In the genomic region with DNA sequence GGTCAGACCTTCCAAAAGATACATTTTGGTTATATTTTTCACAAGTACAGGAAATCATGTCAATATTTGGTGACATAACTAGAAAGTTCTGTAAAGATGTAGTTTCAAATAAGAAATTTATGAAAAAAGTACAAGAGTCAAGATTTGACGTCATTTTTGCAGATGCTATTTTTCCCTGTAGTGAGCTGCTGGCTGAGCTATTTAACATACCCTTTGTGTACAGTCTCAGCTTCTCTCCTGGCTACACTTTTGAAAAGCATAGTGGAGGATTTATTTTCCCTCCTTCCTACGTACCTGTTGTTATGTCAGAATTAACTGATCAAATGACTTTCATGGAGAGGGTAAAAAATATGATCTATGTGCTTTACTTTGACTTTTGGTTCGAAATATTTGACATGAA, we compare ENCODE assay signal across 18 cellular contexts. TPM values are rescaled to one million over a fixed set of nuclear protein-coding genes. Genes with fewer than 3 reads are reported as not detected.
A peak's percentile ranks its signal among the peaks of the same experiment; 100 is the strongest.
DNase-seq lines count a peak whose midpoint lies in the region; ATAC-seq and TF ChIP-seq lines count a peak whose summit lies in the region.
"Had no signal": no experiment of that assay in that cellular context is flagged by ENCODE, and none has a peak within 500 bp of the region (broad histone marks: within the 10 kb centered on the region; RNA-seq: fewer than 3 reads in every experiment).

No MANE protein-coding gene starts in this region.

- DNase-seq in PC-3 (no peak), GM13976 (ENCODE audit: low spot score) (no peak), natural killer cell (no peak), kidney tubule cell (ENCODE audit: low spot score) (no peak)
- DNase-seq in activated CD4-positive, alpha-beta T cell treated with anti-CD3 and anti-CD28 coated beads, Interleukin-2, amount 10 ng/mL, durations not matched to agents 7 days and 5 days, result no peak
- DNase-seq: GF-D8, KBM-7, NCI-H1105 treated with DMSO at 0.1 percent for 48 hours, NCI-H1694, NCI-H510A, NCI-H748 treated with DMSO at 0.1 percent for 48 hours, RPMI8226, SIG-M5 had no signal

- TF ChIP-seq CTCF in PC-3 (conservative IDR thresholded peaks at IDR 0.05; ENCODE audit: low read depth, low read length) (no peak), GM13976 (IDR thresholded peaks at IDR 0.05; ENCODE audit: borderline replicate concordance, control extremely low read depth, extremely low read depth, insufficient read depth, missing control alignments) (no peak), natural killer cell (IDR thresholded peaks at IDR 0.05) (no peak)

- H3K9ac ChIP-seq in PC-3 (ENCODE audit: low read length) (no peak overlapping the region), duodenal mucosa (ENCODE audit: low read depth in 1 of 2, low read length in 2 of 2) (no peak overlapping the region), mucosa of rectum (ENCODE audit: low read depth in 1 of 2, low read length in 2 of 2) (no peak overlapping the region)

- in situ Hi-C loops in GM13976 (cut with MboI; ENCODE audit: low sequenced_read_pairs, unreplicated experiment), result no loop called here

- H3K9me3 Mint-ChIP-seq in activated CD4-positive, alpha-beta T cell treated with anti-CD3 and anti-CD28 coated beads, Interleukin-2, amount 10 ng/mL, durations not matched to agents 7 days and 5 days, result no peaks in the 10 kb centered on the region
- peaks cover 6 to 7% of the 10 kb centered on the region in 2 donors for H3K9me3 Mint-ChIP-seq in natural killer cell

- H2AFZ ChIP-seq in PC-3 (ENCODE audit: low read length), result no peak overlapping the region

- H3K36me3 ChIP-seq in PC-3 (ENCODE audit: low read depth, low read length) (no peaks in the 10 kb centered on the region), duodenal mucosa (ENCODE audit: control insufficient read depth in 1 of 2, insufficient read depth in 2 of 2, low read length in 2 of 2) (no peaks in the 10 kb centered on the region), mucosa of rectum (ENCODE audit: control insufficient read depth in 2 of 2, insufficient read depth in 2 of 2, low read length in 2 of 2) (no peaks in the 10 kb centered on the region)

- H3K4me2 ChIP-seq in PC-3 (ENCODE audit: low read length), result no peak overlapping the region

- no peaks in the 10 kb centered on the region for H3K9me2 ChIP-seq in PC-3 (replicated peaks; ENCODE audit: low read length)

- no peak overlapping the region for H3K27ac Mint-ChIP-seq in activated CD4-positive, alpha-beta T cell treated with anti-CD3 and anti-CD28 coated beads, Interleukin-2, amount 10 ng/mL, durations not matched to agents 7 days and 5 days
- no peak overlapping the region for H3K27ac Mint-ChIP-seq in natural killer cell
- H3K27ac Mint-ChIP-seq: CD14-positive monocyte had no signal

- H3K4me3 ChIP-seq in PC-3 (ENCODE audit: low read length) (no peak overlapping the region), duodenal mucosa (ENCODE audit: low read depth in 1 of 2, low read length in 2 of 2) (peak overlapping the region; percentile 5 to 32), mucosa of rectum (ENCODE audit: low read length in 2 of 2) (peak overlapping the region in 1 of 2 donors; percentile 0)
- H3K4me3 ChIP-seq: GM12878 had no signal

- H3K27me3 ChIP-seq in PC-3 (ENCODE audit: low read length) (no peaks in the 10 kb centered on the region), duodenal mucosa (ENCODE audit: control insufficient read depth in 1 of 2, insufficient read depth in 2 of 2, low read length in 2 of 2) (no peaks in the 10 kb centered on the region), mucosa of rectum (ENCODE audit: control insufficient read depth in 2 of 2, insufficient read depth in 2 of 2, low read length in 2 of 2) (no peaks in the 10 kb centered on the region)

- peaks cover 16% of the 10 kb centered on the region for H3F3A ChIP-seq in PC-3 (ENCODE audit: low read length, unreplicated experiment)

- CTCF ChIA-PET in PC-3 (lab: Charles Lee), result interaction anchor here (0.6 kb wide), 1 partner anchor 200 kb away, joined by 3 read pairs; no protein-coding TSS in a partner anchor
- CTCF ChIA-PET in activated CD4-positive, alpha-beta T cell treated with anti-CD3 and anti-CD28 coated beads, Interleukin-2, amount 10 ng/mL, durations not matched to agents 7 days and 5 days (lab: Charles Lee), result no interaction called here

- no peaks in the 10 kb centered on the region for H3K4me1 Mint-ChIP-seq in activated CD4-positive, alpha-beta T cell treated with anti-CD3 and anti-CD28 coated beads, Interleukin-2, amount 10 ng/mL, durations not matched to agents 7 days and 5 days
- H3K4me1 Mint-ChIP-seq in natural killer cell, result no peaks in the 10 kb centered on the region

- BruUV-seq in PC-3 (replicated peaks; lab: Mats Ljungman, UMichigan), result no TSS peak

- H3K27ac ChIP-seq in PC-3 (ENCODE audit: low read length) (peak overlapping the region; percentile 85), duodenal mucosa (ENCODE audit: low read depth, low read length) (no peak overlapping the region), mucosa of rectum (ENCODE audit: low read depth in 2 of 2, low read length in 2 of 2) (peak overlapping the region; percentile 2 to 25)

- no peaks in the 10 kb centered on the region for H3K27me3 Mint-ChIP-seq in activated CD4-positive, alpha-beta T cell treated with anti-CD3 and anti-CD28 coated beads, Interleukin-2, amount 10 ng/mL, durations not matched to agents 7 days and 5 days
- no peaks in the 10 kb centered on the region for H3K27me3 Mint-ChIP-seq in natural killer cell (ENCODE audit: low read depth in 2 of 2)

- ATAC-seq in PC-3, result no peak
- ATAC-seq in natural killer cell, result no peak
- ATAC-seq: GM12878 had no signal

- H3K36me3 Mint-ChIP-seq in activated CD4-positive, alpha-beta T cell treated with anti-CD3 and anti-CD28 coated beads, Interleukin-2, amount 10 ng/mL, durations not matched to agents 7 days and 5 days (ENCODE audit: low read depth), result no peaks in the 10 kb centered on the region
- H3K36me3 Mint-ChIP-seq in natural killer cell, result no peaks in the 10 kb centered on the region
- H3K36me3 Mint-ChIP-seq: CD14-positive monocyte had no signal

- H3K4me1 ChIP-seq in PC-3 (ENCODE audit: insufficient read depth, low read length) (peaks cover 55% of the 10 kb centered on the region), duodenal mucosa (ENCODE audit: control insufficient read depth in 1 of 2, insufficient read depth in 2 of 2, low read length in 2 of 2) (peaks cover 3 to 5% of the 10 kb centered on the region in 2 donors), mucosa of rectum (ENCODE audit: control insufficient read depth in 2 of 2, insufficient read depth in 2 of 2, low read length in 2 of 2) (peaks cover 0 to 6% of the 10 kb centered on the region in 2 donors)

- no peaks in the 10 kb centered on the region for H4K20me1 ChIP-seq in PC-3 (ENCODE audit: low read length)

- H3K4me3 Mint-ChIP-seq in activated CD4-positive, alpha-beta T cell treated with anti-CD3 and anti-CD28 coated beads, Interleukin-2, amount 10 ng/mL, durations not matched to agents 7 days and 5 days, result no peak overlapping the region
- no peak overlapping the region for H3K4me3 Mint-ChIP-seq in natural killer cell
- H3K4me3 Mint-ChIP-seq: CD14-positive monocyte had no signal

- no peaks in the 10 kb centered on the region for H3K9me3 ChIP-seq in PC-3 (ENCODE audit: low read length)
- H3K9me3 ChIP-seq in duodenal mucosa (ENCODE audit: control insufficient read depth in 1 of 2, low read length in 2 of 2), result no peaks in the 10 kb centered on the region
- no peaks in the 10 kb centered on the region for H3K9me3 ChIP-seq in mucosa of rectum (ENCODE audit: control insufficient read depth in 2 of 2, low read length in 2 of 2)

- H3K79me2 ChIP-seq in PC-3 (ENCODE audit: low read length), result no peaks in the 10 kb centered on the region

- POLR2A ChIA-PET in PC-3 (lab: Charles Lee; ENCODE audit: unreplicated experiment), result interaction anchor here (0.7 kb wide), 1 partner anchor 532 kb away, joined by 5 read pairs; no protein-coding TSS in a partner anchor
- POLR2A ChIA-PET in activated CD4-positive, alpha-beta T cell treated with anti-CD3 and anti-CD28 coated beads, Interleukin-2, amount 10 ng/mL, durations not matched to agents 7 days and 5 days (lab: Charles Lee), result no interaction called here

- intact Hi-C loops in PC-3 (cut with micrococcal nuclease) (loop anchor here (5.0 to 10.0 kb wide), 8 partner anchors 55 to 752 kb away; partner anchors contain the start of gene UGT2A3), natural killer cell (cut with micrococcal nuclease) (no loop called here)

RNA-seq across cellular contexts. Expression of gene UGT2B7, which starts 0.5 kb away (rescaled TPM):
- not detected in 2 replicates for total RNA-seq in PC-3 (2014; rRNA removed)
- total RNA-seq in activated CD4-positive, alpha-beta T cell treated with anti-CD3 and anti-CD28 coated beads, Interleukin-2, amount 10 ng/mL, durations not matched to agents 7 days and 5 days, result not detected
- not detected for total RNA-seq in natural killer cell
- total RNA-seq: Daoy had no signal
